In genomic region chr11:124865181-124865901, GRCh38 we compare ENCODE assay signal across 10 cellular contexts. TPM values are rescaled to one million over a fixed set of nuclear protein-coding genes. Genes with fewer than 3 reads are reported as not detected.
A peak's percentile ranks its signal among the peaks of the same experiment; 100 is the strongest.
DNase-seq lines count a peak whose midpoint lies in the region; ATAC-seq and TF ChIP-seq lines count a peak whose summit lies in the region.
"Had no signal": no experiment of that assay in that cellular context is flagged by ENCODE, and none has a peak within 500 bp of the region (broad histone marks: within the 10 kb centered on the region; RNA-seq: fewer than 3 reads in every experiment).

A gene with protein sequence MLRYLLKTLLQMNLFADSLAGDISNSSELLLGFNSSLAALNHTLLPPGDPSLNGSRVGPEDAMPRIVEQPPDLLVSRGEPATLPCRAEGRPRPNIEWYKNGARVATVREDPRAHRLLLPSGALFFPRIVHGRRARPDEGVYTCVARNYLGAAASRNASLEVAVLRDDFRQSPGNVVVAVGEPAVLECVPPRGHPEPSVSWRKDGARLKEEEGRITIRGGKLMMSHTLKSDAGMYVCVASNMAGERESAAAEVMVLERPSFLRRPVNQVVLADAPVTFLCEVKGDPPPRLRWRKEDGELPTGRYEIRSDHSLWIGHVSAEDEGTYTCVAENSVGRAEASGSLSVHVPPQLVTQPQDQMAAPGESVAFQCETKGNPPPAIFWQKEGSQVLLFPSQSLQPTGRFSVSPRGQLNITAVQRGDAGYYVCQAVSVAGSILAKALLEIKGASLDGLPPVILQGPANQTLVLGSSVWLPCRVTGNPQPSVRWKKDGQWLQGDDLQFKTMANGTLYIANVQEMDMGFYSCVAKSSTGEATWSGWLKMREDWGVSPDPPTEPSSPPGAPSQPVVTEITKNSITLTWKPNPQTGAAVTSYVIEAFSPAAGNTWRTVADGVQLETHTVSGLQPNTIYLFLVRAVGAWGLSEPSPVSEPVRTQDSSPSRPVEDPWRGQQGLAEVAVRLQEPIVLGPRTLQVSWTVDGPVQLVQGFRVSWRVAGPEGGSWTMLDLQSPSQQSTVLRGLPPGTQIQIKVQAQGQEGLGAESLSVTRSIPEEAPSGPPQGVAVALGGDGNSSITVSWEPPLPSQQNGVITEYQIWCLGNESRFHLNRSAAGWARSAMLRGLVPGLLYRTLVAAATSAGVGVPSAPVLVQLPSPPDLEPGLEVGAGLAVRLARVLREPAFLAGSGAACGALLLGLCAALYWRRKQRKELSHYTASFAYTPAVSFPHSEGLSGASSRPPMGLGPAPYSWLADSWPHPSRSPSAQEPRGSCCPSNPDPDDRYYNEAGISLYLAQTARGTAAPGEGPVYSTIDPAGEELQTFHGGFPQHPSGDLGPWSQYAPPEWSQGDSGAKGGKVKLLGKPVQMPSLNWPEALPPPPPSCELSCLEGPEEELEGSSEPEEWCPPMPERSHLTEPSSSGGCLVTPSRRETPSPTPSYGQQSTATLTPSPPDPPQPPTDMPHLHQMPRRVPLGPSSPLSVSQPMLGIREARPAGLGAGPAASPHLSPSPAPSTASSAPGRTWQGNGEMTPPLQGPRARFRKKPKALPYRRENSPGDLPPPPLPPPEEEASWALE (N-terminal part only) (plus strand): TSS chr11:124865432. CDS start chr11:124865578, 146 bp downstream.

- H3K4me2 ChIP-seq in BLaER1 treated with 17β-estradiol and CSF1 and Interleukin-3, amounts not matched to agents 10 nM and 100 nM, result peak within 1 kb of the TSS in 8 of 11 experiments; percentile 0 to 62 (median 26); a peak in 9 of 22 replicates
- H3K4me2 ChIP-seq in neural cell (ENCODE audit: low read length), result peak within 1 kb of the TSS; percentile 62

- no peak within 1 kb of the TSS for H2AFZ ChIP-seq in neural cell (ENCODE audit: low read depth, low read length)

- H3K9ac ChIP-seq in BLaER1 treated with 17β-estradiol and CSF1 and Interleukin-3, amounts not matched to agents 10 nM and 100 nM, result no peak within 1 kb of the TSS
- H3K9ac ChIP-seq in duodenal mucosa (ENCODE audit: low read depth in 1 of 2, low read length in 2 of 2) (no peak within 1 kb of the TSS), neural cell (ENCODE audit: low read length) (no peak within 1 kb of the TSS)

- TF ChIP-seq EP300 in neural cell (conservative IDR thresholded peaks at IDR 0.05; ENCODE audit: poor library complexity, severe bottlenecking), result no peak

- H3K4me3 ChIP-seq in BLaER1 treated with 17β-estradiol and CSF1 and Interleukin-3, amounts not matched to agents 10 nM and 100 nM, result peak within 1 kb of the TSS in 5 of 10 experiments; percentile 19 to 44 (median 39); a peak in 10 of 20 replicates
- H3K4me3 ChIP-seq in duodenal mucosa (ENCODE audit: low read depth in 1 of 2, low read length in 2 of 2) (peak within 1 kb of the TSS; percentile 16 to 28), neural cell (ENCODE audit: low read length) (peak within 1 kb of the TSS; percentile 64)

- H3K79me2 ChIP-seq in neural cell (replicated peaks; ENCODE audit: insufficient read depth, low read length), result no peaks in the 10 kb centered on the region

- peaks cover 0 to 35% (median 9%) of the 10 kb centered on the region in 11 experiments; a peak in 9 of 22 replicates for H4K20me1 ChIP-seq in BLaER1 treated with 17β-estradiol and CSF1 and Interleukin-3, amounts not matched to agents 10 nM and 100 nM
- H4K20me1 ChIP-seq in neural cell (ENCODE audit: insufficient read depth), result no peaks in the 10 kb centered on the region

- no peaks in the 10 kb centered on the region for H3K9me2 ChIP-seq in neural cell (ENCODE audit: insufficient read depth, low read length)

- peaks cover 0 to 12% (median 0%) of the 10 kb centered on the region in 10 experiments; a peak in 1 of 20 replicates for H3K4me1 ChIP-seq in BLaER1 treated with 17β-estradiol and CSF1 and Interleukin-3, amounts not matched to agents 10 nM and 100 nM
- H3K4me1 ChIP-seq in duodenal mucosa (ENCODE audit: control insufficient read depth in 1 of 2, insufficient read depth in 2 of 2, low read length in 2 of 2), result peaks cover 15 to 33% of the 10 kb centered on the region in 2 donors

- no peak for ATAC-seq in HG02840 (IDR thresholded peaks at IDR 0.05; ENCODE audit: low FRiP score, unreplicated experiment)

- H3K27ac ChIP-seq in BLaER1 treated with 17β-estradiol and CSF1 and Interleukin-3, amounts not matched to agents 10 nM and 100 nM, result no peak within 1 kb of the TSS
- H3K27ac ChIP-seq in duodenal mucosa (ENCODE audit: low read depth, low read length), result no peak within 1 kb of the TSS
- H3K27ac ChIP-seq in neural cell (ENCODE audit: low read length), result no peak within 1 kb of the TSS
- H3K27ac ChIP-seq: epithelial cell of prostate had no signal

- TF ChIP-seq CTCF in neural cell (IDR thresholded peaks at IDR 0.05; ENCODE audit: poor library complexity, severe bottlenecking), result no peak

- no peaks in the 10 kb centered on the region for H3F3A ChIP-seq in neural cell (ENCODE audit: insufficient read depth, low read length, poor library complexity, severe bottlenecking)

- peaks cover 0 to 33% (median 13%) of the 10 kb centered on the region in 11 experiments; a peak in 17 of 22 replicates for H3K9me3 ChIP-seq in BLaER1 treated with 17β-estradiol and CSF1 and Interleukin-3, amounts not matched to agents 10 nM and 100 nM (replicated peaks in 1 of 11)
- H3K9me3 ChIP-seq in duodenal mucosa (ENCODE audit: control insufficient read depth in 1 of 2, low read length in 2 of 2) (no peaks in the 10 kb centered on the region), neural cell (ENCODE audit: low read length) (no peaks in the 10 kb centered on the region)

- no peaks in the 10 kb centered on the region for H3K36me3 ChIP-seq in BLaER1 treated with 17β-estradiol and CSF1 and Interleukin-3, amounts not matched to agents 10 nM and 100 nM
- H3K36me3 ChIP-seq in duodenal mucosa (ENCODE audit: control insufficient read depth in 1 of 2, insufficient read depth in 2 of 2, low read length in 2 of 2) (no peaks in the 10 kb centered on the region), neural cell (ENCODE audit: insufficient read depth, low read length) (no peaks in the 10 kb centered on the region)

- DNase-seq in NCI-H1105 (lab: John Stamatoyannopoulos, UW), result peak; percentile 74
- DNase-seq in HuH-7 (ENCODE audit: low spot score), result no peak
- DNase-seq in cortex of kidney (lab: John Stamatoyannopoulos, UW), result no peak
- no peak for DNase-seq in GM03348 (ENCODE audit: low spot score)
- DNase-seq: NCI-H2029 treated with DMSO at 0.1 percent for 48 hours had no signal

- peaks cover 94 to 100% (median 99%) of the 10 kb centered on the region in 11 experiments for H3K27me3 ChIP-seq in BLaER1 treated with 17β-estradiol and CSF1 and Interleukin-3, amounts not matched to agents 10 nM and 100 nM
- H3K27me3 ChIP-seq in duodenal mucosa (ENCODE audit: control insufficient read depth in 1 of 2, insufficient read depth in 2 of 2, low read length in 2 of 2) (peaks cover 90 to 91% of the 10 kb centered on the region in 2 donors), neural cell (ENCODE audit: insufficient read depth, low read depth, low read length) (peaks cover 88% of the 10 kb centered on the region)

- no peak for TF ChIP-seq RAD21 in neural cell (conservative IDR thresholded peaks at IDR 0.05)

TF ChIP-seq in neural cell, 6 proteins besides CTCF, POLR2A, EP300 and RAD21:
- TF ChIP-seq EZH2 (IDR thresholded peaks at IDR 0.05; ENCODE audit: borderline replicate concordance, insufficient read depth, low read length, poor library complexity, severe bottlenecking) (no peak), MXI1 (conservative IDR thresholded peaks at IDR 0.05; ENCODE audit: poor library complexity, severe bottlenecking) (no peak), SMC3 (conservative IDR thresholded peaks at IDR 0.05; ENCODE audit: poor library complexity) (no peak), TAF1 (IDR thresholded peaks at IDR 0.05; ENCODE audit: low read depth) (no peak), POLR2AphosphoS5 (IDR thresholded peaks at IDR 0.05) (no peak), REST (IDR thresholded peaks at IDR 0.05; ENCODE audit: borderline replicate concordance) (no peak)

RNA-seq across cellular contexts. Expression of the gene that starts here (rescaled TPM):
- polyA plus RNA-seq in neural cell, result 12.8 and 25.3 TPM in 2 replicates
- polyA minus RNA-seq in neural cell, result 2.4 and 5.2 TPM in 2 replicates
